In the genomic region with DNA sequence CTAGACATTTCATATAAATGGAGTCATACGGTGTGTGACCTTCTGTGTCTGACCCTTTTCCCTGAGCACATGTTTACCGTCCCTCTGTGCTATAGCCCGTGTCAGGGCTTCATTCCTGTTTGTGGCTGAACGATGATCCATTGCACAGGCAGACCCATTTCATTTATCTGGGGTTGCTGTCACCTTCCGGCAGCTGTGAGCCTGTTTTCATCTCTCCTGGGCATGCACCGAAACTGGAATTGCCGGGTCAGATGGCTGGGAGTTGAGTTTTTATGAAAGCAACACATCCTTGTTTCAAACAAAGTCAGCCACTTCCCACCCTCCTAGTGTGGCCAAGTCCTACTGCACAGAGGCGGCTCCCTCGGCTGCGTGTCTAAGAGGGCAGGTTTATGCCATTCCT, we compare ENCODE assay signal across 17 cellular contexts.
"Had no signal": no experiment of that assay in that cellular context is flagged by ENCODE, and none has a peak within 500 bp of the region (broad histone marks: within the 10 kb centered on the region; RNA-seq: fewer than 3 reads in every experiment).

No MANE protein-coding gene starts in this region.

- H3K27me3 Mint-ChIP-seq: activated naive CD4-positive, alpha-beta T cell treated with anti-CD3 and anti-CD28 coated beads, Interleukin-2, amount 50 U/mL, for 24 hours; activated T-cell treated with anti-CD3 and anti-CD28 coated beads, Interleukin-2, amount 50 U/mL, for 24 hours; stimulated activated naive CD8-positive, alpha-beta T cell treated with anti-CD3 and anti-CD28 coated beads, Interleukin-15, Interleukin-2, amounts not matched to agents 100 ng/mL and 50 ng/mL, for 24 hours had no signal

- H3K9me3 ChIP-seq: left ventricle myocardium inferior, ovary had no signal

- H3K27me3 ChIP-seq: brain microvascular endothelial cell, neural progenitor cell, ovary had no signal

- DNase-seq: activated CD4-positive, alpha-beta T cell treated with anti-CD3 and anti-CD28 coated beads, Interleukin-2, amount 50 U/mL, for 4 hours; activated CD4-positive, CD25-positive, alpha-beta regulatory T cell treated with anti-CD3 and anti-CD28 coated beads, Interleukin-2, amount 50 U/mL, for 72 hours; activated effector memory CD4-positive, alpha-beta T cell treated with Interleukin-2 at 50 U/mL for 16 hours; activated T-cell treated with anti-CD3 and anti-CD28 coated beads, Interleukin-2, amount 50 U/mL, for 24 hours; amniotic stem cell; brain microvascular endothelial cell; cerebellar nuclear complex; foreskin melanocyte; islet precursor cell; left ventricle myocardium inferior; ovary; stimulated activated CD4-positive, alpha-beta T cell treated with anti-CD3 and anti-CD28 coated beads, Interleukin-4, amount 100 ng/mL, for 1 hour; stimulated activated CD8-positive, alpha-beta memory T cell treated with anti-CD3 and anti-CD28 coated beads, Interleukin-4, amount 100 ng/mL, for 48 hours had no signal

- H3K27ac Mint-ChIP-seq: activated naive CD4-positive, alpha-beta T cell treated with anti-CD3 and anti-CD28 coated beads, Interleukin-2, amount 50 U/mL, for 24 hours; activated T-cell treated with anti-CD3 and anti-CD28 coated beads, Interleukin-2, amount 50 U/mL, for 24 hours; stimulated activated naive CD8-positive, alpha-beta T cell treated with anti-CD3 and anti-CD28 coated beads, Interleukin-15, Interleukin-2, amounts not matched to agents 100 ng/mL and 50 ng/mL, for 24 hours; T-helper 2 cell treated with Interferon-gamma antibody and Interleukin-4, amounts not matched to agents 5 μg/mL and 100 μg/mL, for 36 hours had no signal

- H3K4me3 ChIP-seq: left ventricle myocardium inferior, neural progenitor cell, ovary had no signal

- H3K4me2 ChIP-seq: neural progenitor cell had no signal

- H3K36me3 ChIP-seq: neural progenitor cell, ovary had no signal

- H2AFZ ChIP-seq: neural progenitor cell had no signal

- H3K9me3 Mint-ChIP-seq: activated naive CD4-positive, alpha-beta T cell treated with anti-CD3 and anti-CD28 coated beads, Interleukin-2, amount 50 U/mL, for 24 hours; activated T-cell treated with anti-CD3 and anti-CD28 coated beads, Interleukin-2, amount 50 U/mL, for 24 hours; neural progenitor cell; stimulated activated naive CD8-positive, alpha-beta T cell treated with anti-CD3 and anti-CD28 coated beads, Interleukin-15, Interleukin-2, amounts not matched to agents 100 ng/mL and 50 ng/mL, for 24 hours; T-helper 2 cell treated with Interferon-gamma antibody and Interleukin-4, amounts not matched to agents 5 μg/mL and 100 μg/mL, for 36 hours had no signal

- H3K4me3 Mint-ChIP-seq: activated naive CD4-positive, alpha-beta T cell treated with anti-CD3 and anti-CD28 coated beads, Interleukin-2, amount 50 U/mL, for 24 hours; activated T-cell treated with anti-CD3 and anti-CD28 coated beads, Interleukin-2, amount 50 U/mL, for 24 hours; stimulated activated naive CD8-positive, alpha-beta T cell treated with anti-CD3 and anti-CD28 coated beads, Interleukin-15, Interleukin-2, amounts not matched to agents 100 ng/mL and 50 ng/mL, for 24 hours; T-helper 2 cell treated with Interferon-gamma antibody and Interleukin-4, amounts not matched to agents 5 μg/mL and 100 μg/mL, for 36 hours had no signal

- H3K27ac ChIP-seq: brain microvascular endothelial cell, left ventricle myocardium inferior, neural progenitor cell, ovary had no signal

- H3K9ac ChIP-seq: neural progenitor cell had no signal
